ENCODE assay signal across 1 cellular context in genomic region chr16:15613676-15614075, GRCh38.
TF ChIP-seq lines count a peak whose summit lies in the region.

No MANE protein-coding gene starts in this region.

TF ChIP-seq in GM23338, 12 proteins besides CTCF, POLR2A, EP300 and RAD21 (continued from another document):
- no peak for TF ChIP-seq ZNF462 (CRISPR knock-in tag; IDR thresholded peaks at IDR 0.05)
